Comparison of ENCODE assay signal across 28 cellular contexts in genomic region chr1:201813226-201813625, GRCh38.
"Had no signal": no experiment of that assay in that cellular context is flagged by ENCODE, and none has a peak within 500 bp of the region (broad histone marks: within the 10 kb centered on the region; RNA-seq: fewer than 3 reads in every experiment).

No MANE protein-coding gene starts in this region.

- H3K4me3 ChIP-seq: adrenal gland, Peyer's patch, SJCRH30 had no signal

- DNase-seq: activated CD4-positive, alpha-beta memory T cell treated with anti-CD3 and anti-CD28 coated beads, Interleukin-2, amount 10 ng/mL, durations not matched to agents 7 days and 5 days; activated CD4-positive, alpha-beta T cell treated with anti-CD3 and anti-CD28 coated beads for 36 hours; activated CD4-positive, alpha-beta T cell treated with anti-CD3 and anti-CD28 coated beads, Interleukin-2, amount 50 U/mL, for 1 hour; activated gamma-delta T cell treated with Interleukin-2 at 50 U/mL for 16 hours; activated naive CD4-positive, alpha-beta T cell treated with anti-CD3 and anti-CD28 coated beads, Interleukin-2, amount 10 ng/mL, durations not matched to agents 7 days and 5 days; activated naive CD8-positive, alpha-beta T cell treated with anti-CD3 and anti-CD28 coated beads for 36 hours; activated T-cell treated with anti-CD3 and anti-CD28 coated beads for 4 hours; activated T-cell treated with anti-CD3 and anti-CD28 coated beads, Interleukin-2, amount 50 U/mL, for 48 hours; adrenal gland; anterior cingulate cortex; caudate nucleus; NCI-H1092; NCI-H1417; NCI-H1930; NCI-H2171 treated with DMSO at 0.1 percent for 48 hours; NCI-H226; NCI-H526; NCI-H774; NK-92 treated with Interleukin-12 subunit alpha and Interleukin-12 subunit beta, amount 100 ng/mL, for 24 hours; OCI-M1; Peyer's patch; Right ventricle myocardium superior; SK-N-SH; T-helper 1 cell had no signal

- H3K27ac Mint-ChIP-seq: activated CD4-positive, alpha-beta memory T cell treated with anti-CD3 and anti-CD28 coated beads, Interleukin-2, amount 10 ng/mL, durations not matched to agents 7 days and 5 days; activated CD4-positive, alpha-beta T cell treated with anti-CD3 and anti-CD28 coated beads for 36 hours; activated naive CD4-positive, alpha-beta T cell treated with anti-CD3 and anti-CD28 coated beads, Interleukin-2, amount 10 ng/mL, durations not matched to agents 7 days and 5 days; activated naive CD8-positive, alpha-beta T cell treated with anti-CD3 and anti-CD28 coated beads for 36 hours; activated T-helper 2 cell treated with anti-CD3 and anti-CD28 coated beads, Interferon-gamma antibody, Interleukin-2, Interleukin-4, amounts not matched to agents 10 μg/mL and 5 μg/mL and 100 μg/mL, durations not matched to agents 14 hours and 24 hours and 36 hours had no signal

- H3K27me3 ChIP-seq: adrenal gland, Peyer's patch, SJCRH30 had no signal

- H3K9ac ChIP-seq: KMS-11, SK-N-SH had no signal

- ATAC-seq: activated CD4-positive, alpha-beta T cell treated with anti-CD3 and anti-CD28 coated beads for 36 hours had no signal

- H3K4me1 ChIP-seq: adrenal gland, Peyer's patch, SJCRH30 had no signal

- H3K27me3 Mint-ChIP-seq: activated CD4-positive, alpha-beta memory T cell treated with anti-CD3 and anti-CD28 coated beads, Interleukin-2, amount 10 ng/mL, durations not matched to agents 7 days and 5 days; activated CD4-positive, alpha-beta T cell treated with anti-CD3 and anti-CD28 coated beads for 36 hours; activated naive CD4-positive, alpha-beta T cell treated with anti-CD3 and anti-CD28 coated beads, Interleukin-2, amount 10 ng/mL, durations not matched to agents 7 days and 5 days; activated naive CD8-positive, alpha-beta T cell treated with anti-CD3 and anti-CD28 coated beads for 36 hours had no signal

- H3K36me3 Mint-ChIP-seq: activated naive CD4-positive, alpha-beta T cell treated with anti-CD3 and anti-CD28 coated beads, Interleukin-2, amount 10 ng/mL, durations not matched to agents 7 days and 5 days had no signal

- H3K4me3 Mint-ChIP-seq: activated CD4-positive, alpha-beta memory T cell treated with anti-CD3 and anti-CD28 coated beads, Interleukin-2, amount 10 ng/mL, durations not matched to agents 7 days and 5 days; activated CD4-positive, alpha-beta T cell treated with anti-CD3 and anti-CD28 coated beads for 36 hours; activated naive CD4-positive, alpha-beta T cell treated with anti-CD3 and anti-CD28 coated beads, Interleukin-2, amount 10 ng/mL, durations not matched to agents 7 days and 5 days; activated naive CD8-positive, alpha-beta T cell treated with anti-CD3 and anti-CD28 coated beads for 36 hours had no signal

- H3K4me2 ChIP-seq: KMS-11, SK-N-SH had no signal

- H3K9me3 ChIP-seq: adrenal gland, Peyer's patch, SJCRH30, SK-N-SH had no signal

- H3K4me1 Mint-ChIP-seq: activated CD4-positive, alpha-beta memory T cell treated with anti-CD3 and anti-CD28 coated beads, Interleukin-2, amount 10 ng/mL, durations not matched to agents 7 days and 5 days; activated CD4-positive, alpha-beta T cell treated with anti-CD3 and anti-CD28 coated beads for 36 hours; activated naive CD4-positive, alpha-beta T cell treated with anti-CD3 and anti-CD28 coated beads, Interleukin-2, amount 10 ng/mL, durations not matched to agents 7 days and 5 days; activated naive CD8-positive, alpha-beta T cell treated with anti-CD3 and anti-CD28 coated beads for 36 hours had no signal

- H3K27ac ChIP-seq: adrenal gland, KMS-11, Peyer's patch, SJCRH30, VCaP had no signal

- H3K9me3 Mint-ChIP-seq: activated CD4-positive, alpha-beta memory T cell treated with anti-CD3 and anti-CD28 coated beads, Interleukin-2, amount 10 ng/mL, durations not matched to agents 7 days and 5 days; activated naive CD4-positive, alpha-beta T cell treated with anti-CD3 and anti-CD28 coated beads, Interleukin-2, amount 10 ng/mL, durations not matched to agents 7 days and 5 days; activated naive CD8-positive, alpha-beta T cell treated with anti-CD3 and anti-CD28 coated beads for 36 hours; activated T-helper 2 cell treated with anti-CD3 and anti-CD28 coated beads, Interferon-gamma antibody, Interleukin-2, Interleukin-4, amounts not matched to agents 10 μg/mL and 5 μg/mL and 100 μg/mL, durations not matched to agents 14 hours and 24 hours and 36 hours had no signal
